ENCODE assay signal across 8 cellular contexts in the genomic region with DNA sequence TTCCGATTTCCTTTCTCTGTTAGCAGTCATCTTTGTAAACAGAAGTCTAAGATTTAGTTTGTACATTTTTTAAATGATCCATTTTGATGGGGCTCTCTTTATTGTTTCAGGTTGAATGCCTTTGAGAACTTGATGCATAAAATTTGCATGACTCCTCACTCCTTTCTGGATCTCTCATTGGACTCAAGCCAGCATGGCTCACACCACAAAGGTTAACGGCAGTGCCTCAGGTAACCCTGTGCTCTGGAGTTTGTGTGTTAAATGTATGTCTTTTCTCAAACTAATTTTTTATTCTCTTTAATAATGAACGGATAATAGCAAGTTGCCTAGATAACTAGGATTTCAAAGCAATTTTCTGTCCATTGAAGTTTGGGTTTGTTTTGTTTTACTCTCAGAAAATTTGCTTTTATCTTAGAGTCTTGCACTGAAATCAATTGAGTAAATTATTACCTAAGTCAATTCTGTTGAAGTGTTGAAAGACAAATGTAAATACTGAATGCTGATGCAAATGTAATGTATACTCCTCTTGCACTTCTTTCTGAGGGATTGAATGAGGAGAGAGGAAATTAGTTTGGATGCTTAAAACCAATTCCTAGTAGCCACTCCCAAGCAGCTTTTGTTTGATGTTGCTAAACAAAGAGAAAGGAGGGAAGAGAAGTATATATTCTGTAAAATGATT.
DNase-seq lines count a peak whose midpoint lies in the region; ATAC-seq and TF ChIP-seq lines count a peak whose summit lies in the region.

No MANE protein-coding gene starts in this region.

- H3K4me1 Mint-ChIP-seq in CD8-positive, alpha-beta T cell (ENCODE audit: low read depth): peaks cover 24% of the 10 kb centered on the region
- peaks cover 0 to 12% of the 10 kb centered on the region in 2 donors for H3K4me1 Mint-ChIP-seq in effector memory CD8-positive, alpha-beta T cell (ENCODE audit: low read depth in 2 of 2)

- no peak overlapping the region for H3K27ac ChIP-seq in CD8-positive, alpha-beta T cell (ENCODE audit: low read depth, low read length)
- no peak overlapping the region; the same call in 1 of the 2 replicates for H3K27ac ChIP-seq in Karpas-422 (ENCODE audit: low read length)
- H3K27ac ChIP-seq in parathyroid adenoma: no peak overlapping the region

- no peaks in the 10 kb centered on the region for H3K9me3 Mint-ChIP-seq in CD8-positive, alpha-beta T cell
- no peaks in the 10 kb centered on the region for H3K9me3 Mint-ChIP-seq in effector memory CD8-positive, alpha-beta T cell

- TF ChIP-seq CTCF in CD8-positive, alpha-beta T cell (IDR thresholded peaks at IDR 0.05): no peak
- no peak for TF ChIP-seq CTCF in parathyroid adenoma (IDR thresholded peaks at IDR 0.05)

- H3K79me2 ChIP-seq in Karpas-422 (ENCODE audit: low read length) (peaks cover 30% of the 10 kb centered on the region), parathyroid adenoma (no peaks in the 10 kb centered on the region)

- H3K27ac Mint-ChIP-seq in CD8-positive, alpha-beta T cell: no peak overlapping the region
- peak overlapping the region in 1 of 2 donors; percentile 30 for H3K27ac Mint-ChIP-seq in effector memory CD8-positive, alpha-beta T cell

- H3K36me3 Mint-ChIP-seq in CD8-positive, alpha-beta T cell: no peaks in the 10 kb centered on the region
- no peaks in the 10 kb centered on the region for H3K36me3 Mint-ChIP-seq in effector memory CD8-positive, alpha-beta T cell (ENCODE audit: insufficient read depth)

- no peaks in the 10 kb centered on the region for H3K9me3 ChIP-seq in CD8-positive, alpha-beta T cell (ENCODE audit: low read length)
- H3K9me3 ChIP-seq in Karpas-422 (ENCODE audit: low read length) (no peaks in the 10 kb centered on the region), parathyroid adenoma (ENCODE audit: control insufficient read depth, low read length) (no peaks in the 10 kb centered on the region)

- H3K4me3 Mint-ChIP-seq in CD8-positive, alpha-beta T cell: peak overlapping the region; percentile 65
- H3K4me3 Mint-ChIP-seq in effector memory CD8-positive, alpha-beta T cell: peak overlapping the region; percentile 66 to 70

- ATAC-seq in CD8-positive, alpha-beta T cell: no peak
- no peak for ATAC-seq in effector memory CD8-positive, alpha-beta T cell (replicated peaks)
- ATAC-seq in GM21423 (IDR thresholded peaks at IDR 0.05; ENCODE audit: unreplicated experiment): no peak

- peaks cover 12% of the 10 kb centered on the region for H3K4me1 ChIP-seq in CD8-positive, alpha-beta T cell (ENCODE audit: insufficient read depth, low read length)
- H3K4me1 ChIP-seq in Karpas-422 (ENCODE audit: low read length) (peaks cover 17% of the 10 kb centered on the region), parathyroid adenoma (no peaks in the 10 kb centered on the region)

- H4K20me1 ChIP-seq in Karpas-422 (ENCODE audit: insufficient read depth, low read depth, low read length): no peaks in the 10 kb centered on the region

- CTCF ChIA-PET in CD8-positive, alpha-beta T cell (lab: Charles Lee): no interaction called here

- H3K27me3 ChIP-seq in CD8-positive, alpha-beta T cell (ENCODE audit: insufficient read depth, low read length): no peaks in the 10 kb centered on the region
- no peaks in the 10 kb centered on the region for H3K27me3 ChIP-seq in Karpas-422 (ENCODE audit: low read length)
- no peaks in the 10 kb centered on the region for H3K27me3 ChIP-seq in parathyroid adenoma (ENCODE audit: control insufficient read depth, insufficient read depth, low read length)

- peak overlapping the region; percentile 38 for H3K4me2 ChIP-seq in Karpas-422 (ENCODE audit: low read depth, low read length, poor library complexity, severe bottlenecking)
- H3K4me2 ChIP-seq in parathyroid adenoma (ENCODE audit: low read length): peak overlapping the region; percentile 26

- peaks cover 2% of the 10 kb centered on the region for H3K27me3 Mint-ChIP-seq in CD8-positive, alpha-beta T cell (ENCODE audit: low read depth)
- H3K27me3 Mint-ChIP-seq in effector memory CD8-positive, alpha-beta T cell: peaks cover 10 to 22% of the 10 kb centered on the region in 2 donors

- H3K4me3 ChIP-seq in CD8-positive, alpha-beta T cell (ENCODE audit: low read depth, low read length): peak overlapping the region; percentile 34
- H3K4me3 ChIP-seq in Karpas-422 (ENCODE audit: low read length) (no peak overlapping the region), parathyroid adenoma (ENCODE audit: low read depth, low read length) (peak overlapping the region; percentile 26)

- H3K36me3 ChIP-seq in CD8-positive, alpha-beta T cell (ENCODE audit: insufficient read depth, low read length): no peaks in the 10 kb centered on the region
- H3K36me3 ChIP-seq in Karpas-422 (ENCODE audit: insufficient read depth, low read length) (peaks cover 10% of the 10 kb centered on the region; the same call in 1 of the 2 replicates), parathyroid adenoma (ENCODE audit: control insufficient read depth, insufficient read depth, low read length) (no peaks in the 10 kb centered on the region)

- H2AFZ ChIP-seq in Karpas-422 (ENCODE audit: low read length) (no peak overlapping the region), parathyroid adenoma (peak overlapping the region; percentile 11)

- no peaks in the 10 kb centered on the region for H3K9me2 ChIP-seq in Karpas-422 (replicated peaks; ENCODE audit: insufficient read depth, low read length)

- no peak overlapping the region for H3K9ac ChIP-seq in Karpas-422 (ENCODE audit: low read length)
- H3K9ac ChIP-seq in parathyroid adenoma: no peak overlapping the region

- no peak for DNase-seq in CD8-positive, alpha-beta T cell
- DNase-seq in Karpas-422 (no peak), NOMO-1 treated with DMSO at 0.1 percent for 48 hours (lab: John Stamatoyannopoulos, UW; ENCODE audit: unreplicated experiment) (no peak), NOMO-1 (lab: John Stamatoyannopoulos, UW; ENCODE audit: unreplicated experiment in 2 of 2) (no peak), NCI-H1092 (lab: John Stamatoyannopoulos, UW) (no peak)
- no peak for DNase-seq in effector memory CD8-positive, alpha-beta T cell

- POLR2A ChIA-PET in CD8-positive, alpha-beta T cell (lab: Charles Lee): no interaction called here

- intact Hi-C loops in CD8-positive, alpha-beta T cell (cut with DNase I, micrococcal nuclease): no loop called here
